Comparison of ENCODE assay signal across 10 cellular contexts in genomic region chr3:52248165-52248541, GRCh38. TPM values are rescaled to one million over a fixed set of nuclear protein-coding genes. Genes with fewer than 3 reads are reported as not detected.
DNase-seq lines count a peak whose midpoint lies in the region; ATAC-seq and TF ChIP-seq lines count a peak whose summit lies in the region.
"Had no signal": no experiment of that assay in that cellular context is flagged by ENCODE, and none has a peak within 500 bp of the region (broad histone marks: within the 10 kb centered on the region; RNA-seq: fewer than 3 reads in every experiment).

No MANE protein-coding gene starts in this region.

- CTCF ChIA-PET in Calu3 (lab: Charles Lee) = interaction anchor here (1.1 kb wide), 1 partner anchor 11 kb away, joined by 3 read pairs; no protein-coding TSS in a partner anchor
- CTCF ChIA-PET in OCI-LY7 (lab: Charles Lee; ENCODE audit: unreplicated experiment) = no interaction called here

- H3K27me3 ChIP-seq in CD4-positive, CD25-positive, alpha-beta regulatory T cell (ENCODE audit: control insufficient read depth, insufficient read depth, low read length) = no peaks in the 10 kb centered on the region
- H3K27me3 ChIP-seq: esophagus muscularis mucosa had no signal

- no peaks in the 10 kb centered on the region for H3K9me2 ChIP-seq in OCI-LY7 (ENCODE audit: insufficient read depth, low read length)

- POLR2A ChIA-PET in naive thymus-derived CD8-positive, alpha-beta T cell (lab: Charles Lee) = interaction anchor here (1.1 to 58.8 kb wide), 5 partner anchors 2 to 191 kb away, joined by 3 to 1841 read pairs (median 1452); partner anchors contain the start of genes DUSP7, GLYCTK, PPM1M and TLR9
- POLR2A ChIA-PET in OCI-LY7 (lab: Charles Lee) = interaction anchor here (1.1 to 1.3 kb wide), 2 partner anchors 11 to 12 kb away, joined by 3 to 4 read pairs; no protein-coding TSS in a partner anchor

- H3K27me3 Mint-ChIP-seq in CD4-positive, CD25-positive, alpha-beta regulatory T cell = no peaks in the 10 kb centered on the region
- no peaks in the 10 kb centered on the region for H3K27me3 Mint-ChIP-seq in Calu3 (ENCODE audit: unreplicated experiment)
- no peaks in the 10 kb centered on the region for H3K27me3 Mint-ChIP-seq in activated naive CD8-positive, alpha-beta T cell
- H3K27me3 Mint-ChIP-seq in naive thymus-derived CD8-positive, alpha-beta T cell = no peaks in the 10 kb centered on the region

- no peak overlapping the region for H3K4me3 ChIP-seq in CD4-positive, CD25-positive, alpha-beta regulatory T cell (ENCODE audit: low read depth, low read length)
- no peak overlapping the region for H3K4me3 ChIP-seq in OCI-LY7 (ENCODE audit: low read depth, low read length, poor library complexity, severe bottlenecking)
- H3K4me3 ChIP-seq: esophagus muscularis mucosa had no signal

- H3K36me3 Mint-ChIP-seq in CD4-positive, CD25-positive, alpha-beta regulatory T cell = peaks cover 34% of the 10 kb centered on the region
- peaks cover 49% of the 10 kb centered on the region for H3K36me3 Mint-ChIP-seq in Calu3 (ENCODE audit: insufficient read depth, unreplicated experiment)
- H3K36me3 Mint-ChIP-seq in activated naive CD8-positive, alpha-beta T cell = peaks cover 11% of the 10 kb centered on the region
- H3K36me3 Mint-ChIP-seq in naive thymus-derived CD8-positive, alpha-beta T cell = peaks cover 0 to 50% (median 12%) of the 10 kb centered on the region in 3 donors

- H3K27ac Mint-ChIP-seq in CD4-positive, CD25-positive, alpha-beta regulatory T cell = peak overlapping the region; percentile 93 to 95 (median 94)
- H3K27ac Mint-ChIP-seq in Calu3 (ENCODE audit: unreplicated experiment) = peak overlapping the region; percentile 24
- H3K27ac Mint-ChIP-seq in activated naive CD8-positive, alpha-beta T cell = peak overlapping the region; percentile 86
- H3K27ac Mint-ChIP-seq in naive thymus-derived CD8-positive, alpha-beta T cell = peak overlapping the region; percentile 91 to 100 (median 98)

- no peak for ATAC-seq in CD4-positive, CD25-positive, alpha-beta regulatory T cell (ENCODE audit: low read depth in 2 of 2)
- no peak for ATAC-seq in naive thymus-derived CD8-positive, alpha-beta T cell

- H3K4me3 Mint-ChIP-seq in CD4-positive, CD25-positive, alpha-beta regulatory T cell = peak overlapping the region; percentile 87 to 96 (median 94)
- H3K4me3 Mint-ChIP-seq in Calu3 (ENCODE audit: low read depth, unreplicated experiment) = peak overlapping the region; percentile 9
- H3K4me3 Mint-ChIP-seq in activated naive CD8-positive, alpha-beta T cell = peak overlapping the region; percentile 90
- H3K4me3 Mint-ChIP-seq in naive thymus-derived CD8-positive, alpha-beta T cell = peak overlapping the region; percentile 61 to 93 (median 88)

- no peak overlapping the region for H3K27ac ChIP-seq in CD4-positive, CD25-positive, alpha-beta regulatory T cell (ENCODE audit: insufficient read depth, low read length, poor library complexity, severe bottlenecking)
- H3K27ac ChIP-seq in OCI-LY7 (ENCODE audit: low read depth, low read length, poor library complexity, severe bottlenecking) (no peak overlapping the region), substantia nigra (ENCODE audit: low read depth, low read length, poor library complexity, severe bottlenecking) (no peak overlapping the region)

- H3K36me3 ChIP-seq in CD4-positive, CD25-positive, alpha-beta regulatory T cell (ENCODE audit: control insufficient read depth, insufficient read depth, low read length) = peaks cover 20% of the 10 kb centered on the region
- H3K36me3 ChIP-seq in OCI-LY7 (ENCODE audit: insufficient read depth, low read length) = peaks cover 50% of the 10 kb centered on the region

- no peak overlapping the region for H2AFZ ChIP-seq in OCI-LY7 (ENCODE audit: low read length)

- H3K4me2 ChIP-seq in OCI-LY7 (ENCODE audit: low read length) = no peak overlapping the region

- peaks cover 4 to 94% (median 59%) of the 10 kb centered on the region in 4 donors for H3K4me1 Mint-ChIP-seq in CD4-positive, CD25-positive, alpha-beta regulatory T cell
- no peaks in the 10 kb centered on the region for H3K4me1 Mint-ChIP-seq in Calu3 (ENCODE audit: low read depth, unreplicated experiment)
- H3K4me1 Mint-ChIP-seq in activated naive CD8-positive, alpha-beta T cell (ENCODE audit: low read depth) = peaks cover 79% of the 10 kb centered on the region
- peaks cover 47 to 91% (median 85%) of the 10 kb centered on the region in 4 donors for H3K4me1 Mint-ChIP-seq in naive thymus-derived CD8-positive, alpha-beta T cell

- H3K79me2 ChIP-seq in OCI-LY7 (ENCODE audit: insufficient read depth, low read depth, low read length) = no peaks in the 10 kb centered on the region; the same call in 1 of the 2 replicates

- DNase-seq in CD4-positive, CD25-positive, alpha-beta regulatory T cell = no peak
- no peak for DNase-seq in Calu3
- DNase-seq in naive thymus-derived CD8-positive, alpha-beta T cell = peak in 1 of 10 donors; percentile 52
- no peak for DNase-seq in OCI-LY7 (ENCODE audit: low spot score)
- no peak for DNase-seq in putamen (ENCODE audit: low spot score)
- DNase-seq in substantia nigra (lab: John Stamatoyannopoulos, UW) = no peak
- DNase-seq: cerebellar nuclear complex, GF-D8 had no signal

- intact Hi-C loops in Calu3 (cut with micrococcal nuclease; ENCODE audit: unreplicated experiment) = no loop called here
- intact Hi-C loops in OCI-LY7 (cut with micrococcal nuclease; ENCODE audit: unreplicated experiment) = no loop called here

- TF ChIP-seq CTCF in Calu3 (IDR thresholded peaks at IDR 0.05; ENCODE audit: unreplicated experiment) = no peak
- TF ChIP-seq CTCF in OCI-LY7 (conservative IDR thresholded peaks at IDR 0.05; ENCODE audit: low read length) = no peak

- BruUV-seq in Calu3 (replicated peaks; lab: Mats Ljungman, UMichigan) = no TSS peak
- no TSS peak for BruUV-seq in OCI-LY7 (replicated peaks; lab: Mats Ljungman, UMichigan)

- H4K20me1 ChIP-seq in OCI-LY7 (ENCODE audit: insufficient read depth, low read length) = no peaks in the 10 kb centered on the region

- H3K4me1 ChIP-seq in CD4-positive, CD25-positive, alpha-beta regulatory T cell (ENCODE audit: control insufficient read depth, insufficient read depth, low read length, poor library complexity, severe bottlenecking) = peaks cover 77% of the 10 kb centered on the region
- H3K4me1 ChIP-seq in OCI-LY7 (ENCODE audit: insufficient read depth, low read length, poor library complexity, severe bottlenecking) = peaks cover 8% of the 10 kb centered on the region

- no peaks in the 10 kb centered on the region for H3K9me3 ChIP-seq in CD4-positive, CD25-positive, alpha-beta regulatory T cell (ENCODE audit: control insufficient read depth in 2 of 2, low read length in 2 of 2)
- H3K9me3 ChIP-seq in OCI-LY7 (ENCODE audit: low read length) = no peaks in the 10 kb centered on the region
- H3K9me3 ChIP-seq: esophagus muscularis mucosa had no signal

- H3K9me3 Mint-ChIP-seq in CD4-positive, CD25-positive, alpha-beta regulatory T cell = no peaks in the 10 kb centered on the region
- H3K9me3 Mint-ChIP-seq in Calu3 (ENCODE audit: low read depth, unreplicated experiment) = no peaks in the 10 kb centered on the region
- H3K9me3 Mint-ChIP-seq in activated naive CD8-positive, alpha-beta T cell (ENCODE audit: low read depth) = no peaks in the 10 kb centered on the region
- H3K9me3 Mint-ChIP-seq in naive thymus-derived CD8-positive, alpha-beta T cell = no peaks in the 10 kb centered on the region

RNA-seq across cellular contexts. Expression of gene PPM1M, which starts 2.6 kb away (rescaled TPM):
- total RNA-seq in CD4-positive, CD25-positive, alpha-beta regulatory T cell = 80.7 TPM
- polyA plus RNA-seq in CD4-positive, CD25-positive, alpha-beta regulatory T cell = 100 to 1,000 TPM in 1 of 4 donors, 10 to 100 TPM in 3; 55.5 to 104 (median 74.9) TPM
- total RNA-seq in Calu3 (2022) = 6.5 and 7.1 TPM in 2 replicates
- total RNA-seq in naive thymus-derived CD8-positive, alpha-beta T cell = 100 to 1,000 TPM; 108 to 114 TPM
- 100 to 1,000 TPM in 2 of 3 donors, 10 to 100 TPM in 1; 68.0 to 172 (median 106) TPM for polyA plus RNA-seq in naive thymus-derived CD8-positive, alpha-beta T cell
- 1.1 and 4.4 TPM in 2 replicates for total RNA-seq in OCI-LY7 (2014; rRNA removed; shearing (Covaris generic))
- total RNA-seq in OCI-LY7 (2022) = 13.8 and 15.6 TPM in 2 replicates

RNA-seq across cellular contexts. Expression of gene TWF2, which starts 9.2 kb away (rescaled TPM):
- total RNA-seq in CD4-positive, CD25-positive, alpha-beta regulatory T cell = 62.4 TPM
- polyA plus RNA-seq in CD4-positive, CD25-positive, alpha-beta regulatory T cell = 100 to 1,000 TPM; 116 to 142 (median 131) TPM
- 48.1 and 49.1 TPM in 2 replicates for total RNA-seq in Calu3 (2022)
- 10 to 100 TPM; 77.2 to 77.6 TPM for total RNA-seq in naive thymus-derived CD8-positive, alpha-beta T cell
- polyA plus RNA-seq in naive thymus-derived CD8-positive, alpha-beta T cell = 100 to 1,000 TPM; 112 to 171 (median 142) TPM
- 40.0 and 52.8 TPM in 2 replicates for total RNA-seq in OCI-LY7 (2014; rRNA removed; shearing (Covaris generic))
- 60.2 and 64.9 TPM in 2 replicates for total RNA-seq in OCI-LY7 (2022)

RNA-seq across cellular contexts. Expression of gene TLR9, which starts 22.7 kb away (rescaled TPM):
- 0.27 TPM for total RNA-seq in CD4-positive, CD25-positive, alpha-beta regulatory T cell
- polyA plus RNA-seq in CD4-positive, CD25-positive, alpha-beta regulatory T cell = under 1 TPM in 1 of 4 donors, not detected in 3; 0.16 TPM
- total RNA-seq in Calu3 (2022) (0.14 and 0.27 TPM in 2 replicates), OCI-LY7 (2022) (3.7 and 9.0 TPM in 2 replicates)
- total RNA-seq in naive thymus-derived CD8-positive, alpha-beta T cell = 1 to 10 TPM; 2.4 to 2.8 TPM
- polyA plus RNA-seq in naive thymus-derived CD8-positive, alpha-beta T cell = not detected
- 0.51 and 1.7 TPM in 2 replicates for total RNA-seq in OCI-LY7 (2014; rRNA removed; shearing (Covaris generic))

RNA-seq across cellular contexts. Expression of gene WDR82, which starts 30.3 kb away (rescaled TPM):
- 116 TPM for total RNA-seq in CD4-positive, CD25-positive, alpha-beta regulatory T cell
- 100 to 1,000 TPM in 2 of 4 donors, 10 to 100 TPM in 2; 85.9 to 111 (median 103) TPM for polyA plus RNA-seq in CD4-positive, CD25-positive, alpha-beta regulatory T cell
- 55.4 and 59.7 TPM in 2 replicates for total RNA-seq in Calu3 (2022)
- 100 to 1,000 TPM; 190 to 191 TPM for total RNA-seq in naive thymus-derived CD8-positive, alpha-beta T cell
- 100 to 1,000 TPM; 136 to 172 (median 146) TPM for polyA plus RNA-seq in naive thymus-derived CD8-positive, alpha-beta T cell
- total RNA-seq in OCI-LY7 (2014; rRNA removed; shearing (Covaris generic)) = 27.8 and 38.5 TPM in 2 replicates
- total RNA-seq in OCI-LY7 (2022) = 66.2 and 67.9 TPM in 2 replicates

RNA-seq across cellular contexts. Expression of gene GLYCTK, which starts 39.5 kb away (rescaled TPM):
- total RNA-seq in CD4-positive, CD25-positive, alpha-beta regulatory T cell = 41.8 TPM
- 10 to 100 TPM; 11.1 to 17.9 (median 13.1) TPM for polyA plus RNA-seq in CD4-positive, CD25-positive, alpha-beta regulatory T cell
- total RNA-seq in Calu3 (2022) (9.4 and 10.7 TPM in 2 replicates), OCI-LY7 (2022) (28.6 and 29.6 TPM in 2 replicates)
- 10 to 100 TPM; 39.9 to 41.5 TPM for total RNA-seq in naive thymus-derived CD8-positive, alpha-beta T cell
- polyA plus RNA-seq in naive thymus-derived CD8-positive, alpha-beta T cell = 10 to 100 TPM in 1 of 3 donors, 1 to 10 TPM in 2; 6.4 to 10.4 (median 7.6) TPM
- total RNA-seq in OCI-LY7 (2014; rRNA removed; shearing (Covaris generic)) = 24.5 and 28.1 TPM in 2 replicates

Comparison
In these comparisons a context has a peak if more than half of its experiments do, and no peak if none do; other contexts are left out.
1. H3K27ac Mint-ChIP-seq: peak in every context shown above with its lines; median percentile 98 in naive thymus-derived CD8-positive, alpha-beta T cell; 94 in CD4-positive, CD25-positive, alpha-beta regulatory T cell; 86 in activated naive CD8-positive, alpha-beta T cell; 24 in Calu3.
2. H3K4me3 Mint-ChIP-seq: peak in every context shown above with its lines; median percentile 94 in CD4-positive, CD25-positive, alpha-beta regulatory T cell; 90 in activated naive CD8-positive, alpha-beta T cell; 88 in naive thymus-derived CD8-positive, alpha-beta T cell; 9 in Calu3.